In the genomic region with DNA sequence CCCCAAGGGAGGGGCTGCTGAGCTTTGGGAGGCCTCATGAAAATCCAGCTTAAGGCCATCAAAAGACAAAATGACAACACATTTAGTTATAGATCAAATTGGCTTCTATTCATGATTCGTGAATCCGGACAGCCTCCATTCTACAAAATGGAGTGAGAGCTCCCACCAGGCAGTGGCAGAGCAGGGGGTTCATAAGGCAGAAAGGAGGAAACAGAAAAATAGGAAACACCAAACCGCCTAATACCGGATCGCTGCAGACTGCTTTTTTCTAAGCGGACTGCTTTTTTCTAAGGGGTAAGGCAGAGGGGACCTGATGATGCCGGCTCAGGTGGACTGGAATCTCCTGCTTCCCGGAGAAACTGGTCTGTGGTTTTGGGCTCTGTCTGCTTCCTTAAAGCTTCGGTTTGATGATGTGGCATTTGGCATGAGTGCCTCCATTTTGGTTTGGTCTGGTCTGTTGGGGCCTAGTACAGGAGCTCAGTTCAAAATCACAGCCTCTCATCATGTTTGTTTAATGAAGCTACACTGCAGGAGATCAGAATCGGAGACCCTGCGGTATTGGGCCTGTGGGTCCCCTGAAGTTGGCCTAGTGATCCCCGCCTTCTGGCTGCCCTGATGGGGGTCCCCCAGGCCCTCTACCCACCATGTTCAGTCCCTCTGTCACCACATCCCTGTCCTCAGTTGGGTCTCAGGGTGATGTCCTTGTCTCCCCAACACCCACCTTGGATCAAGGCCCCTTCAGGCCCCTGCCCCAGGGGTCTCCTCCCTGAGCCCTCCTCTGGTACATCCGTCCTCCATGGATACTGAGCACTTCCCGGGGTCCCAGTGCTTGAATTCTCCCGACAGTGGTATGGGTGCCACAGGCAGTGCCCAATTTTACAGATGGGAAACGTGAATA, we compare ENCODE assay signal across 10 cellular contexts. TPM values are rescaled to one million over a fixed set of nuclear protein-coding genes. Genes with fewer than 3 reads are reported as not detected.
DNase-seq lines count a peak whose midpoint lies in the region; ATAC-seq, FAIRE-seq and TF ChIP-seq lines count a peak whose summit lies in the region.
"Had no signal": no experiment of that assay in that cellular context is flagged by ENCODE, and none has a peak within 500 bp of the region (broad histone marks: within the 10 kb centered on the region; RNA-seq: fewer than 3 reads in every experiment).

No MANE protein-coding gene starts in this region.

- H3K4me2 ChIP-seq in A549, result peak overlapping the region; percentile 96
- peak overlapping the region; percentile 98 for H3K4me2 ChIP-seq in osteoblast (ENCODE audit: insufficient read depth, low read length)

- peak overlapping the region; percentile 70 to 88 for H3K9ac ChIP-seq in duodenal mucosa (ENCODE audit: low read depth in 1 of 2, low read length in 2 of 2)

- POLR2A ChIA-PET in A549 (lab: Yijun Ruan, JAX), result interaction anchor here (0.5 to 3.1 kb wide), 12 partner anchors 8 to 357 kb away, joined by 3 to 22 read pairs (median 10); a partner anchor contains a TSS

- no peak for TF ChIP-seq CTCF in A549 (IDR thresholded peaks at IDR 0.05)
- no peak for TF ChIP-seq CTCF in osteoblast (IDR thresholded peaks at IDR 0.05; ENCODE audit: extremely low read depth, low read depth, low read length)

- no peak for TF ChIP-seq RAD21 in A549 (conservative IDR thresholded peaks at IDR 0.05 in 1 of 2, IDR thresholded peaks at IDR 0.05 in 1 of 2)

- H2AFZ ChIP-seq in osteoblast (ENCODE audit: low read length), result peak overlapping the region; percentile 89

- H3K36me3 ChIP-seq in duodenal mucosa (ENCODE audit: control insufficient read depth in 1 of 2, insufficient read depth in 2 of 2, low read length in 2 of 2) (no peaks in the 10 kb centered on the region), osteoblast (ENCODE audit: insufficient read depth, low read length) (no peaks in the 10 kb centered on the region)

- 20% methylated on average over 16 of the region's 16 CpGs for WGBS in A549 (ENCODE audit: missing lambda C conversion rate)

- no peak for DNase-seq in A549 (ENCODE audit: low read depth in 1 of 2, low spot score in 1 of 2)
- DNase-seq in NOMO-1 treated with DMSO at 0.1 percent for 48 hours (lab: John Stamatoyannopoulos, UW; ENCODE audit: unreplicated experiment), result peak; percentile 61
- no peak for DNase-seq in osteoblast (ENCODE audit: insufficient read length, low spot score, missing footprints)
- DNase-seq in SW 1271 (lab: John Stamatoyannopoulos, UW), result no peak
- no peak for DNase-seq in RKO (ENCODE audit: low spot score)
- no peak for DNase-seq in 8988T
- DNase-seq in stimulated activated naive CD4-positive, alpha-beta T cell (lab: John Stamatoyannopoulos, UW), result no peak
- DNase-seq: CD4-positive, CD25-positive, alpha-beta regulatory T cell had no signal

- H3K27me3 ChIP-seq in duodenal mucosa (ENCODE audit: control insufficient read depth in 1 of 2, insufficient read depth in 2 of 2, low read length in 2 of 2) (no peaks in the 10 kb centered on the region), osteoblast (ENCODE audit: insufficient read depth, low read length) (no peaks in the 10 kb centered on the region)

- H3K9me3 ChIP-seq in A549 (no peaks in the 10 kb centered on the region), duodenal mucosa (ENCODE audit: control insufficient read depth in 1 of 2, low read length in 2 of 2) (no peaks in the 10 kb centered on the region), osteoblast (ENCODE audit: low read depth, low read length) (no peaks in the 10 kb centered on the region)

- peak; percentile 36 for FAIRE-seq in A549 (lab: Jason Lieb, UNC)
- FAIRE-seq: GM12892 had no signal

- H3K79me2 ChIP-seq in osteoblast (ENCODE audit: insufficient read depth, low read length), result peaks cover 32% of the 10 kb centered on the region

- CTCF ChIA-PET in A549 (lab: Yijun Ruan, JAX), result interaction anchor here (0.7 to 10.7 kb wide), 9 partner anchors 13 to 195 kb away, joined by 3 to 204 read pairs (median 10); a partner anchor contains a TSS

- H4K20me1 ChIP-seq in osteoblast (ENCODE audit: insufficient read depth, low read length), result no peaks in the 10 kb centered on the region

- TF ChIP-seq POLR2A in A549 (IDR thresholded peaks at IDR 0.05; ENCODE audit: low read length), result peak; percentile 31

- H3K27ac ChIP-seq in A549, result peak overlapping the region; percentile 99 to 100
- peak overlapping the region; percentile 96 for H3K27ac ChIP-seq in duodenal mucosa (ENCODE audit: low read depth, low read length)
- H3K27ac ChIP-seq in osteoblast (ENCODE audit: low read depth, low read length), result peak overlapping the region; percentile 82

- H3K4me1 ChIP-seq in A549, result peaks cover 77% of the 10 kb centered on the region
- H3K4me1 ChIP-seq in duodenal mucosa (ENCODE audit: control insufficient read depth in 1 of 2, insufficient read depth in 2 of 2, low read length in 2 of 2), result peaks cover 65 to 78% of the 10 kb centered on the region in 2 donors
- H3K4me1 ChIP-seq in osteoblast (ENCODE audit: insufficient read depth, low read length), result peaks cover 57% of the 10 kb centered on the region

- no peak for TF ChIP-seq EP300 in A549 (IDR thresholded peaks at IDR 0.05)

- peak overlapping the region; percentile 66 for H3K4me3 ChIP-seq in A549
- H3K4me3 ChIP-seq in duodenal mucosa (ENCODE audit: low read depth in 1 of 2, low read length in 2 of 2), result peak overlapping the region; percentile 56 to 67
- peak overlapping the region; percentile 83 for H3K4me3 ChIP-seq in osteoblast (ENCODE audit: insufficient read depth, low read length)

- no peak for ATAC-seq in A549

TF ChIP-seq in A549, 52 proteins besides CTCF, POLR2A, EP300 and RAD21 (continues in another document):
- TF ChIP-seq CEBPB (IDR thresholded peaks at IDR 0.05) (no peak), ZNF302 (CRISPR knock-in tag; IDR thresholded peaks at IDR 0.05) (peak; percentile 100), FOSB (CRISPR knock-in tag; IDR thresholded peaks at IDR 0.05) (peak; percentile 99), ZSCAN20 (CRISPR knock-in tag; IDR thresholded peaks at IDR 0.05) (peak; percentile 100), RNF2 (IDR thresholded peaks at IDR 0.05; ENCODE audit: borderline replicate concordance, low read depth) (no peak), POLR2AphosphoS2 (conservative IDR thresholded peaks at IDR 0.05; ENCODE audit: low read length) (no peak), ZC3H11A (IDR thresholded peaks at IDR 0.05) (no peak), CHD4 (IDR thresholded peaks at IDR 0.05; ENCODE audit: borderline replicate concordance) (no peak), RCOR1 (IDR thresholded peaks at IDR 0.05; ENCODE audit: low read depth, low read length) (no peak), NFE2L2 (conservative IDR thresholded peaks at IDR 0.05; ENCODE audit: low read length) (no peak), HDAC2 (IDR thresholded peaks at IDR 0.05) (no peak), EHMT2 (IDR thresholded peaks at IDR 0.05; ENCODE audit: low read depth) (no peak), HOXA7 (CRISPR knock-in tag; IDR thresholded peaks at IDR 0.05) (peak; percentile 100), RFX5 (IDR thresholded peaks at IDR 0.05) (no peak), ESRRA (IDR thresholded peaks at IDR 0.05; ENCODE audit: borderline replicate concordance, low read length) (no peak), RARB (CRISPR knock-in tag; IDR thresholded peaks at IDR 0.05) (peak; percentile 99), SMC3 (IDR thresholded peaks at IDR 0.05) (no peak), CHD2 (IDR thresholded peaks at IDR 0.05; ENCODE audit: low read length, partially characterized antibody) (no peak), NR3C1 (IDR thresholded peaks at IDR 0.05) (no peak), CBX8 (IDR thresholded peaks at IDR 0.05) (no peak)
- TF ChIP-seq, protein P1, sequence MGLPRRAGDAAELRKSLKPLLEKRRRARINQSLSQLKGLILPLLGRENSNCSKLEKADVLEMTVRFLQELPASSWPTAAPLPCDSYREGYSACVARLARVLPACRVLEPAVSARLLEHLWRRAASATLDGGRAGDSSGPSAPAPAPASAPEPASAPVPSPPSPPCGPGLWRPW (IDR thresholded peaks at IDR 0.05), result no peak
- TF ChIP-seq, protein P2, sequence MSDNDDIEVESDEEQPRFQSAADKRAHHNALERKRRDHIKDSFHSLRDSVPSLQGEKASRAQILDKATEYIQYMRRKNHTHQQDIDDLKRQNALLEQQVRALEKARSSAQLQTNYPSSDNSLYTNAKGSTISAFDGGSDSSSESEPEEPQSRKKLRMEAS (IDR thresholded peaks at IDR 0.05), result 0 out of 2 replicates have a peak, but pooled peaks have one; percentile 2

RNA-seq across cellular contexts. Expression of a gene that starts 1.2 kb away (rescaled TPM):
- 109 and 130 TPM in 2 replicates for polyA plus RNA-seq in A549 (2011; rRNA removed)
- polyA plus RNA-seq in A549 (2012; cell fraction: cytosol; rRNA removed), result 155 and 214 TPM in 2 replicates
- 236 and 305 TPM in 2 replicates for polyA plus RNA-seq in A549 (2012; cell fraction: nucleus; rRNA removed)
- polyA plus RNA-seq in A549 (2017; fragmentation: RNase III; extraction: RNeasy Plus Mini Kit Qiagen cat#74134 plus additional on column Dnase treatment), result 93.7 to 104 TPM (median 94.4 TPM) in 3 replicates
- polyA minus RNA-seq in A549 (2011; rRNA and poly(A)+ RNA removed), result 46.0 and 65.0 TPM in 2 replicates
- total RNA-seq in osteoblast, result 59.5 and 63.0 TPM in 2 replicates
- total RNA-seq: CD4-positive, CD25-positive, alpha-beta regulatory T cell had no signal
- polyA plus RNA-seq: CD4-positive, CD25-positive, alpha-beta regulatory T cell had no signal

RNA-seq across cellular contexts. Expression of a gene that starts 7.4 kb away (rescaled TPM):
- polyA plus RNA-seq in A549 (2011; rRNA removed) (49.4 and 55.5 TPM in 2 replicates), A549 (2017; fragmentation: RNase III; extraction: RNeasy Plus Mini Kit Qiagen cat#74134 plus additional on column Dnase treatment) (43.7 to 51.2 TPM (median 47.1 TPM) in 3 replicates)
- 69.3 and 103 TPM in 2 replicates for polyA plus RNA-seq in A549 (2012; cell fraction: cytosol; rRNA removed)
- polyA plus RNA-seq in A549 (2012; cell fraction: nucleus; rRNA removed), result 270 and 373 TPM in 2 replicates
- 103 and 125 TPM in 2 replicates for polyA minus RNA-seq in A549 (2011; rRNA and poly(A)+ RNA removed)
- 36.5 and 39.8 TPM in 2 replicates for total RNA-seq in osteoblast

RNA-seq across cellular contexts. Expression of a gene that starts 19.2 kb away (rescaled TPM):
- polyA plus RNA-seq in A549 (2011; rRNA removed) (71.0 and 73.7 TPM in 2 replicates), A549 (2017; fragmentation: RNase III; extraction: RNeasy Plus Mini Kit Qiagen cat#74134 plus additional on column Dnase treatment) (283 to 300 TPM (median 298 TPM) in 3 replicates)
- polyA plus RNA-seq in A549 (2012; cell fraction: cytosol; rRNA removed), result 361 and 428 TPM in 2 replicates
- polyA plus RNA-seq in A549 (2012; cell fraction: nucleus; rRNA removed), result 379 and 494 TPM in 2 replicates
- 93.4 and 105 TPM in 2 replicates for polyA minus RNA-seq in A549 (2011; rRNA and poly(A)+ RNA removed)
- 60.7 and 73.1 TPM in 2 replicates for total RNA-seq in osteoblast

RNA-seq across cellular contexts. Expression of a gene that starts 27.5 kb away (rescaled TPM):
- polyA plus RNA-seq in A549 (2011; rRNA removed) (36.3 and 49.4 TPM in 2 replicates), A549 (2017; fragmentation: RNase III; extraction: RNeasy Plus Mini Kit Qiagen cat#74134 plus additional on column Dnase treatment) (94.9 to 120 TPM (median 115 TPM) in 3 replicates)
- 99.5 and 132 TPM in 2 replicates for polyA plus RNA-seq in A549 (2012; cell fraction: cytosol; rRNA removed)
- polyA plus RNA-seq in A549 (2012; cell fraction: nucleus; rRNA removed), result 1,336 and 1,871 TPM in 2 replicates
- 33.0 and 50.4 TPM in 2 replicates for polyA minus RNA-seq in A549 (2011; rRNA and poly(A)+ RNA removed)
- 85.4 and 87.5 TPM in 2 replicates for total RNA-seq in osteoblast
